In genomic region chr7:124100190-124100589, GRCh38 we compare ENCODE assay signal across 18 cellular contexts.
DNase-seq lines count a peak whose midpoint lies in the region; ATAC-seq, FAIRE-seq and TF ChIP-seq lines count a peak whose summit lies in the region.
"Had no signal": no experiment of that assay in that cellular context is flagged by ENCODE, and none has a peak within 500 bp of the region (broad histone marks: within the 10 kb centered on the region; RNA-seq: fewer than 3 reads in every experiment).

No MANE protein-coding gene starts in this region.

- TF ChIP-seq EP300 in K562 (IDR thresholded peaks at IDR 0.05; ENCODE audit: low read length), result no peak
- TF ChIP-seq EP300 in transverse colon (IDR thresholded peaks at IDR 0.05; ENCODE audit: low read depth), result no peak

- no peaks in the 10 kb centered on the region for H3K9me3 Mint-ChIP-seq in Calu3 (ENCODE audit: low read depth, unreplicated experiment)

- no peaks in the 10 kb centered on the region for H4K20me1 ChIP-seq in MM.1S (ENCODE audit: insufficient read depth, low read length)
- H4K20me1 ChIP-seq in K562 (replicated peaks; ENCODE audit: control insufficient read depth, insufficient read depth, low read length), result no peaks in the 10 kb centered on the region
- H4K20me1 ChIP-seq: BLaER1 had no signal

- H3K79me2 ChIP-seq in MM.1S (ENCODE audit: low read length) (no peaks in the 10 kb centered on the region), K562 (ENCODE audit: control insufficient read depth, insufficient read depth, low read length) (no peaks in the 10 kb centered on the region)

- H3K4me3 Mint-ChIP-seq in Calu3 (ENCODE audit: low read depth, unreplicated experiment), result peak overlapping the region; percentile 33
- H3K4me3 Mint-ChIP-seq: CD14-positive monocyte; CD4-positive, alpha-beta memory T cell had no signal

- peaks cover 58% of the 10 kb centered on the region for H3K27me3 Mint-ChIP-seq in Calu3 (ENCODE audit: unreplicated experiment)
- H3K27me3 Mint-ChIP-seq: CD4-positive, alpha-beta memory T cell had no signal

- H3K9me3 ChIP-seq in MM.1S (replicated peaks; ENCODE audit: insufficient read depth, low read length), result no peaks in the 10 kb centered on the region
- H3K9me3 ChIP-seq in K562 (replicated peaks; ENCODE audit: control insufficient read depth, insufficient read depth, low read depth, low read length), result no peaks in the 10 kb centered on the region; the same call in 1 of the 2 replicates
- H3K9me3 ChIP-seq in transverse colon, result peaks cover 0 to 7% of the 10 kb centered on the region in 2 donors
- H3K9me3 ChIP-seq: HAP-1 had no signal

- CTCF ChIA-PET in Calu3 (lab: Charles Lee), result interaction anchor here (1.2 kb wide), 1 partner anchor 13 kb away, joined by 3 read pairs; no protein-coding TSS in a partner anchor
- CTCF ChIA-PET in K562 (lab: Yijun Ruan, JAX; ENCODE audit: low intra/inter-chr PET ratio), result no interaction called here

- POLR2A ChIA-PET in K562 (lab: Yijun Ruan, JAX), result no interaction called here

- DNase-seq in Calu3 (no peak), MM.1S (no peak), K562 (ENCODE audit: extremely low read depth in 1 of 4, low spot score in 3 of 4) (no peak), superior temporal gyrus (ENCODE audit: extremely low spot score) (peak; percentile 12), transverse colon (no peak)
- DNase-seq: 8988T; CD4-positive, alpha-beta memory T cell; IMR-90 had no signal

- no peak for FAIRE-seq in K562 (lab: Jason Lieb, UNC)
- FAIRE-seq: G401.6, GM12891, GM19239, HTR-8/SVneo had no signal

- H3K27ac Mint-ChIP-seq in Calu3 (ENCODE audit: unreplicated experiment), result no peak overlapping the region
- H3K27ac Mint-ChIP-seq: CD14-positive monocyte; CD4-positive, alpha-beta memory T cell had no signal

- H2AFZ ChIP-seq in MM.1S (ENCODE audit: low read length) (0 out of 2 replicates have a peak overlapping the region, but pooled peaks have one; percentile 28), K562 (ENCODE audit: low read depth, low read length) (no peak overlapping the region)

- no peak for TF ChIP-seq CTCF in Calu3 (IDR thresholded peaks at IDR 0.05; ENCODE audit: unreplicated experiment)
- TF ChIP-seq CTCF in MM.1S (IDR thresholded peaks at IDR 0.05; ENCODE audit: low read length), result no peak
- no peak for TF ChIP-seq CTCF in K562 (IDR thresholded peaks at IDR 0.05 in 2 of 3, conservative IDR thresholded peaks at IDR 0.05 in 1 of 3; ENCODE audit: insufficient read depth in 2 of 3, low read depth in 1 of 3, low read length in 3 of 3)
- no peak for TF ChIP-seq CTCF in transverse colon (IDR thresholded peaks at IDR 0.05)

- no peak for TF ChIP-seq RAD21 in K562 (CRISPR knock-in tag; conservative IDR thresholded peaks at IDR 0.05 in 1 of 2, IDR thresholded peaks at IDR 0.05 in 1 of 2)

- H3K36me3 ChIP-seq in MM.1S (replicated peaks; ENCODE audit: insufficient read depth, low read length), result no peaks in the 10 kb centered on the region
- no peaks in the 10 kb centered on the region for H3K36me3 ChIP-seq in K562 (ENCODE audit: control insufficient read depth, insufficient read depth, low read length)
- H3K36me3 ChIP-seq in transverse colon, result no peaks in the 10 kb centered on the region
- H3K36me3 ChIP-seq: BLaER1, HAP-1 had no signal

- ATAC-seq in K562 (no peak), HG02885 (IDR thresholded peaks at IDR 0.05; ENCODE audit: poor library complexity, unreplicated experiment) (no peak), HG03097 (IDR thresholded peaks at IDR 0.05; ENCODE audit: low FRiP score, unreplicated experiment) (no peak)

- no peak overlapping the region for H3K9ac ChIP-seq in MM.1S (ENCODE audit: low read length)
- H3K9ac ChIP-seq in K562 (ENCODE audit: insufficient read depth in 1 of 2, low read depth in 2 of 2, low read length in 2 of 2), result no peak overlapping the region
- H3K9ac ChIP-seq: BLaER1 had no signal

- H3K4me2 ChIP-seq in MM.1S (ENCODE audit: low read depth, low read length) (no peak overlapping the region), K562 (ENCODE audit: insufficient read depth, low read length) (no peak overlapping the region)
- H3K4me2 ChIP-seq: BLaER1 had no signal

- WGBS in K562 (ENCODE audit: insufficient coverage, low coverage, missing lambda C conversion rate), result 3% methylated on average over 3 of the region's 3 CpGs
- 87% methylated on average over 3 of the region's 3 CpGs; no CpG with 5 or more reads in 1 of the 2 donors for WGBS in transverse colon (ENCODE audit: low coverage in 1 of 2), 2 donors

- H3K27me3 ChIP-seq in MM.1S (replicated peaks; ENCODE audit: insufficient read depth, low read length) (no peaks in the 10 kb centered on the region), K562 (ENCODE audit: control insufficient read depth in 2 of 2, insufficient read depth in 2 of 2, low read length in 2 of 2) (no peaks in the 10 kb centered on the region), transverse colon (no peaks in the 10 kb centered on the region)
- H3K27me3 ChIP-seq: BLaER1 had no signal

- no peaks in the 10 kb centered on the region for H3K4me1 Mint-ChIP-seq in Calu3 (ENCODE audit: low read depth, unreplicated experiment)
- H3K4me1 Mint-ChIP-seq: CD14-positive monocyte; CD4-positive, alpha-beta memory T cell had no signal

- H3K9me2 ChIP-seq in MM.1S (replicated peaks; ENCODE audit: insufficient read depth, low read length), result no peaks in the 10 kb centered on the region

- BruUV-seq in Calu3 (replicated peaks; lab: Mats Ljungman, UMichigan) (no TSS peak), K562 (replicated peaks; lab: Mats Ljungman, UMichigan) (no TSS peak)

- intact Hi-C loops in Calu3 (cut with micrococcal nuclease; ENCODE audit: unreplicated experiment) (loop anchor here (2.0 to 5.0 kb wide), 2 partner anchors 52 to 757 kb away; no protein-coding TSS in a partner anchor), K562 (cut with micrococcal nuclease) (no loop called here), transverse colon (cut with DNase I; ENCODE audit: low total_unique reads) (no loop called here)

- in situ Hi-C loops in K562 (cut with MboI), result no loop called here
- in situ Hi-C loops in transverse colon (cut with MboI; ENCODE audit: low pct_ligation_motif_present in 1 of 4, low pct_unique_long_range_greater_than_20kb in 1 of 4, low sequenced_read_pairs in 3 of 4), result no loop called here

- H3K9me1 ChIP-seq in K562 (ENCODE audit: control insufficient read depth, insufficient read depth, low read length), result no peaks in the 10 kb centered on the region

- no peak overlapping the region for H3K27ac ChIP-seq in MM.1S (ENCODE audit: low read length)
- H3K27ac ChIP-seq in K562 (ENCODE audit: extremely low read depth, low read depth, low read length), result no peak overlapping the region
- no peak overlapping the region for H3K27ac ChIP-seq in transverse colon
- H3K27ac ChIP-seq: BLaER1, HL-60 had no signal

- H3K4me1 ChIP-seq in MM.1S (ENCODE audit: low read length) (no peaks in the 10 kb centered on the region), K562 (replicated peaks in 1 of 2; ENCODE audit: control insufficient read depth in 2 of 2, insufficient read depth in 2 of 2, low read length in 2 of 2) (no peaks in the 10 kb centered on the region), transverse colon (no peaks in the 10 kb centered on the region)
- H3K4me1 ChIP-seq: BLaER1, HAP-1 had no signal

- H3K36me3 Mint-ChIP-seq in Calu3 (ENCODE audit: insufficient read depth, unreplicated experiment), result no peaks in the 10 kb centered on the region
- H3K36me3 Mint-ChIP-seq: CD14-positive monocyte; CD4-positive, alpha-beta memory T cell had no signal

- no peak overlapping the region for H3K4me3 ChIP-seq in MM.1S (ENCODE audit: low read length)
- H3K4me3 ChIP-seq in K562, result no peak overlapping the region
- no peak overlapping the region for H3K4me3 ChIP-seq in transverse colon
- H3K4me3 ChIP-seq: BLaER1, HAP-1 had no signal

- no peaks in the 10 kb centered on the region for H3F3A ChIP-seq in MM.1S (ENCODE audit: insufficient read depth, low read length)

- no peak for TF ChIP-seq POLR2A in K562 (conservative IDR thresholded peaks at IDR 0.05)
- no peak for TF ChIP-seq POLR2A in transverse colon (IDR thresholded peaks at IDR 0.05)

TF ChIP-seq in K562, 482 proteins besides CTCF, POLR2A, EP300 and RAD21:
- no peak for TF ChIP-seq PHF8 (IDR thresholded peaks at IDR 0.05; ENCODE audit: borderline replicate concordance, low read length)
- peak; percentile 51 to 61 for TF ChIP-seq NRF1 (conservative IDR thresholded peaks at IDR 0.05 in 1 of 2, IDR thresholded peaks at IDR 0.05 in 1 of 2)
TF ChIP-seq in K562: peak in this region for 1.
